14 cellular contexts compared by ENCODE assay signal in the genomic region with DNA sequence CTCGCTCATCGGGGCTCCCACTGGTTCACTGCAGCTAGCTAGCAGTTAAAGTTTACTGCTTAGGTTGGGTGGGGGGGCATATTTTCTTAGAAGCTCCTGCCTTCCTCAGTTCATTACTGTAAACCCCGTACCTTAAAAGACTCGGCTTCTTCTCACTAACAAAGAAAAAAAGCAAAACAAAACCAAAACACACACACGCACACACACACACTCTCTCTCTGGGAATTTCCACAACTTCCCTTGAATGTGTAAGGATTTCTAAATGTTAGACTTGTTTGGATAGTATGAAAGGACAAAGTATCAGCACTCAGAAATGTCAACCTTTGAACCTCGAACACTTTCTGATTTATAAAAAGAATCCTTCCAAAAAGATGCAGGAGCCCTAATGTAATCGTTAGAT. TPM values are rescaled to one million over a fixed set of nuclear protein-coding genes. Genes with fewer than 3 reads are reported as not detected.
DNase-seq lines count a peak whose midpoint lies in the region; ATAC-seq, FAIRE-seq and TF ChIP-seq lines count a peak whose summit lies in the region.
"Had no signal": no experiment of that assay in that cellular context is flagged by ENCODE, and none has a peak within 500 bp of the region (broad histone marks: within the 10 kb centered on the region; RNA-seq: fewer than 3 reads in every experiment).

No MANE protein-coding gene starts in this region.

- ATAC-seq in T-helper 17 cell: no peak
- ATAC-seq: activated T-cell treated with anti-CD3 and anti-CD28 coated beads, Interleukin-2, amount 50 U/mL, for 4 hours had no signal

- no peak for DNase-seq in T-helper 17 cell
- DNase-seq in H54 (ENCODE audit: insufficient read length, low spot score): no peak
- DNase-seq in AML-193 (lab: John Stamatoyannopoulos, UW): no peak
- DNase-seq in activated CD4-positive, CD25-positive, alpha-beta regulatory T cell (lab: John Stamatoyannopoulos, UW): no peak
- DNase-seq: activated CD4-positive, alpha-beta T cell treated with anti-CD3 and anti-CD28 coated beads, Interleukin-2, amount 50 U/mL, for 1 hour; activated T-cell treated with anti-CD3 and anti-CD28 coated beads, Interleukin-2, amount 50 U/mL, for 4 hours; Right ventricle myocardium superior had no signal

- no peak overlapping the region for H3K9ac ChIP-seq in HUES48 (ENCODE audit: low read depth, low read length)
- no peak overlapping the region for H3K9ac ChIP-seq in rectal smooth muscle tissue (ENCODE audit: low read length)

- H3K27me3 Mint-ChIP-seq in T-helper 17 cell: peaks cover 81% of the 10 kb centered on the region

- H3K4me1 ChIP-seq in HUES48 (ENCODE audit: control insufficient read depth, insufficient read depth, low read length) (peaks cover 56% of the 10 kb centered on the region), rectal smooth muscle tissue (ENCODE audit: control insufficient read depth, insufficient read depth, low read length) (no peaks in the 10 kb centered on the region)

- H3K4me3 ChIP-seq in HUES48 (ENCODE audit: low read depth, low read length) (peak overlapping the region; percentile 52), iPS-18c (ENCODE audit: insufficient read depth, low read depth, low read length) (peak overlapping the region; percentile 38; the same call in 1 of the 2 replicates), rectal smooth muscle tissue (ENCODE audit: low read length) (peak overlapping the region; percentile 65)

- H3K36me3 ChIP-seq in HUES48 (ENCODE audit: control insufficient read depth, insufficient read depth, low read length) (no peaks in the 10 kb centered on the region), rectal smooth muscle tissue (ENCODE audit: control insufficient read depth, insufficient read depth, low read length) (no peaks in the 10 kb centered on the region)
- H3K36me3 ChIP-seq: tibial artery had no signal

- H3K27ac Mint-ChIP-seq in T-helper 17 cell: no peak overlapping the region
- H3K27ac Mint-ChIP-seq: T-helper 2 cell treated with Interferon-gamma antibody and Interleukin-4, amounts not matched to agents 5 μg/mL and 100 μg/mL, for 36 hours had no signal

- H3K4me1 Mint-ChIP-seq in T-helper 17 cell: peaks cover 22% of the 10 kb centered on the region

- H3K27me3 ChIP-seq in HUES48 (ENCODE audit: control insufficient read depth, insufficient read depth, low read length): peaks cover 99% of the 10 kb centered on the region
- peaks cover 15% of the 10 kb centered on the region for H3K27me3 ChIP-seq in rectal smooth muscle tissue (ENCODE audit: control insufficient read depth, insufficient read depth, low read length)

- TF ChIP-seq POLR2A in H54 (IDR thresholded peaks at IDR 0.05; ENCODE audit: low read depth, low read length): no peak

- no peaks in the 10 kb centered on the region for H3K36me3 Mint-ChIP-seq in T-helper 17 cell (ENCODE audit: low read depth)

- H3K9me3 ChIP-seq in HUES48 (ENCODE audit: control insufficient read depth, insufficient read depth, low read length) (no peaks in the 10 kb centered on the region), T-helper 17 cell (ENCODE audit: control insufficient read depth, low read length, poor library complexity, severe bottlenecking) (no peaks in the 10 kb centered on the region), iPS-18c (ENCODE audit: control insufficient read depth, insufficient read depth, low read length) (peaks cover 2% of the 10 kb centered on the region)
- H3K9me3 ChIP-seq: tibial artery had no signal

- H3K27ac ChIP-seq in HUES48 (ENCODE audit: low read depth, low read length) (no peak overlapping the region), rectal smooth muscle tissue (ENCODE audit: low read depth, low read length) (no peak overlapping the region)

- no peak for FAIRE-seq in H54 (lab: Jason Lieb, UNC)
- FAIRE-seq: GM18507, GM19239 had no signal

- H3K4me3 Mint-ChIP-seq in T-helper 17 cell: peak overlapping the region; percentile 63

RNA-seq across cellular contexts. Expression of gene PTHLH, which starts 0.9 kb away (rescaled TPM):
- not detected for total RNA-seq in T-helper 17 cell
- total RNA-seq: Right ventricle myocardium superior had no signal
